1 cellular context compared by ENCODE assay signal in genomic region chr1:2550309-2550861, GRCh38. TPM values are rescaled to one million over a fixed set of nuclear protein-coding genes. Genes with fewer than 3 reads are reported as not detected.
"Had no signal": no experiment of that assay in that cellular context is flagged by ENCODE, and none has a peak within 500 bp of the region (broad histone marks: within the 10 kb centered on the region; RNA-seq: fewer than 3 reads in every experiment).

No MANE protein-coding gene starts in this region.

RNA-seq across cellular contexts. Expression of gene HES5, which starts 20.3 kb away (rescaled TPM):
- total RNA-seq: body of pancreas had no signal
